8 cellular contexts compared by ENCODE assay signal in the genomic region with DNA sequence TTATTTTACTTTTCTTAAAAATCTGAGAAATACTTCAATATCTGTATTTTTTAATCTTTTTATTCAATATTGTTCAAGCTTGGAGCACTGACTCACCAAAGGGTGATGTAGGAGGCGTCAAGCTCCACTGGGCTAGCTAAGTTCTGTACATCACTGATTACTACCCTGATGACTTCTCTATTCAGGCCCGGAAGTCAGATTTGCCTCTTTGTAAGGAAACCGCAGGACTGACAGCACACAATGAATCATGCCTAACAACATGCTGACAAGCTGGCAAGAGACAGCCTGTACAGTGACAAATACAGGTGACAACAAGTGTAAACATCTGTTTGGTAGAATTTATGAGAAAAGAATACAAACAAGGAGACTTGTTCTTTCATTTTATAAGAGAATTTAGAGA.
DNase-seq lines count a peak whose midpoint lies in the region; ATAC-seq, FAIRE-seq and TF ChIP-seq lines count a peak whose summit lies in the region.

No MANE protein-coding gene starts in this region.

- peak; percentile 53 for DNase-seq in GDM1 (lab: John Stamatoyannopoulos, UW)
- peak; percentile 96 for DNase-seq in RCC 7860 (ENCODE audit: low spot score)
- peak; percentile 73 for DNase-seq in dedifferentiated amniotic fluid mesenchymal stem cell (ENCODE audit: extremely low spot score)
- peak; percentile 37 for DNase-seq in stimulated activated CD8-positive, alpha-beta memory T cell treated with anti-CD3 and anti-CD28 coated beads, Interleukin-4, amount 100 ng/mL, for 48 hours
- no peak for DNase-seq in inferior parietal cortex (ENCODE audit: extremely low spot score)
- DNase-seq in nephron progenitor cell: no peak

- H3K9me3 Mint-ChIP-seq in nephron progenitor cell: no peaks in the 10 kb centered on the region

- peak; percentile 99 for FAIRE-seq in RCC 7860 (lab: Jason Lieb, UNC)

- no peaks in the 10 kb centered on the region for H3K36me3 Mint-ChIP-seq in nephron progenitor cell (ENCODE audit: low read depth)

- no peak overlapping the region for H3K27ac Mint-ChIP-seq in nephron progenitor cell

- TF ChIP-seq CTCF in nephron progenitor cell (IDR thresholded peaks at IDR 0.05): no peak

- no peak overlapping the region for H3K4me3 Mint-ChIP-seq in nephron progenitor cell

- ATAC-seq in GM21381 (IDR thresholded peaks at IDR 0.05; ENCODE audit: unreplicated experiment): peak; percentile 99
- peak; percentile 100 for ATAC-seq in HG03558 (IDR thresholded peaks at IDR 0.05; ENCODE audit: extremely low read depth, unreplicated experiment)

- no peaks in the 10 kb centered on the region for H3K27me3 Mint-ChIP-seq in nephron progenitor cell (ENCODE audit: low read depth, poor library complexity)

- H3K4me1 Mint-ChIP-seq in nephron progenitor cell: peaks cover 27% of the 10 kb centered on the region

Comparison
In these comparisons a context has a peak if more than half of its experiments do, and no peak if none do; other contexts are left out.
1. DNase-seq: peak in GDM1 (single experiment), RCC 7860 (single experiment), dedifferentiated amniotic fluid mesenchymal stem cell (single experiment) and stimulated activated CD8-positive, alpha-beta memory T cell treated with anti-CD3 and anti-CD28 coated beads, Interleukin-4, amount 100 ng/mL, for 48 hours (single experiment); none in inferior parietal cortex (single experiment) and nephron progenitor cell (single experiment).